In the genomic region with DNA sequence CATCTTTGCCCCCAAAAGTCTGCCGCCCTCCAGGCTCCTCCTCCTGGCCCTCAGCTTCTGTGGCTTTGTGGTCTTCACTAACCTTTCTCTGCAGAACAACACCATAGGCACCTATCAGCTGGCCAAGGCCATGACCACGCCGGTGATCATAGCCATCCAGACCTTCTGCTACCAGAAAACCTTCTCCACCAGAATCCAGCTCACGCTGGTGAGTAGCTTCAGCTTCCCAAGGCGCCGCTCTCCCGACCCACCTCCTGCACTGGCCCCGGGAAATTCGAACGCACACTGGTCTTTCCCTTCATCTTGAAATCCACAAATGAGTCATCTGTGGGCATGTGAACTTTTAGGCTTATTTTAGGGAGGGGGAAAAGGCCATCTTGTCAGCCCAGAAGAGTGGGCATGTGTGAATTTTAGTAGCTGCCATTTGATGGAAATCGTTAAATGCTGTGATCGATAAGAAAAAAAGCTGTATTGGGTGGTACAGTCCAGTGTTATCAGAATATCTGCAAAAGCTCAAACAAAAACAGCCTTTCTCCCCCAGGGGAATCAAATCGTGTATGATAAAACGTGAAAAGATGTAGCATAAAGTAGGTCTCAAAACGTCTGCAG, we compare ENCODE assay signal across 8 cellular contexts.
DNase-seq lines count a peak whose midpoint lies in the region; ATAC-seq and TF ChIP-seq lines count a peak whose summit lies in the region.

No MANE protein-coding gene starts in this region.

- in situ Hi-C loops in KBM-7 (cut with MboI; ENCODE audit: low pct_unique_long_range_greater_than_20kb, low sequenced_read_pairs) (no loop called here), astrocyte of the spinal cord (cut with HindIII; ENCODE audit: low sequenced_read_pairs) (no loop called here)

- H3K36me3 ChIP-seq in ES-I3 (ENCODE audit: insufficient read depth, low read length): peaks cover 8% of the 10 kb centered on the region

- no peak for TF ChIP-seq CTCF in astrocyte of the spinal cord (IDR thresholded peaks at IDR 0.05; ENCODE audit: low read depth, low read length)

- H3K9me3 ChIP-seq in ES-I3 (ENCODE audit: control insufficient read depth, insufficient read depth, low read length): no peaks in the 10 kb centered on the region

- H3K4me3 ChIP-seq in astrocyte of the spinal cord (ENCODE audit: low read depth, low read length): peak overlapping the region; percentile 69

- peak; percentile 73 for DNase-seq in KBM-7
- DNase-seq in T follicular helper cell (ENCODE audit: low read depth): peak; percentile 8
- DNase-seq in astrocyte of the spinal cord (ENCODE audit: low read depth, low spot score): peak; percentile 72
- peak in 38 of 51 donors; percentile 19 to 78 (median 50) for DNase-seq in hypothalamus (lab: John Stamatoyannopoulos, UW)
- DNase-seq in putamen (ENCODE audit: low spot score): peak; percentile 36
- no peak for DNase-seq in GM19240 (ENCODE audit: insufficient read length, low spot score)

- H3K9ac ChIP-seq in ES-I3 (ENCODE audit: low read depth, low read length): peak overlapping the region; percentile 74

- H3K4me1 ChIP-seq in ES-I3 (ENCODE audit: insufficient read depth, low read length): no peaks in the 10 kb centered on the region

- ATAC-seq in GM21825 (IDR thresholded peaks at IDR 0.05; ENCODE audit: unreplicated experiment): peak; percentile 27
